7 cellular contexts compared by ENCODE assay signal in genomic region chr12:88578274-88578673, GRCh38. TPM values are rescaled to one million over a fixed set of nuclear protein-coding genes. Genes with fewer than 3 reads are reported as not detected.
DNase-seq lines count a peak whose midpoint lies in the region; ATAC-seq and TF ChIP-seq lines count a peak whose summit lies in the region.

No MANE protein-coding gene starts in this region.

- no peak for TF ChIP-seq CTCF in cardiac fibroblast (IDR thresholded peaks at IDR 0.05; ENCODE audit: low read depth, low read length)
- TF ChIP-seq CTCF in lower leg skin (IDR thresholded peaks at IDR 0.05) = no peak
- TF ChIP-seq CTCF in thoracic aorta (IDR thresholded peaks at IDR 0.05) = no peak

- H3K9ac ChIP-seq in HUES64 (ENCODE audit: low read depth, low read length) = peak overlapping the region; percentile 76; the same call in 1 of the 2 replicates

- H3K27me3 ChIP-seq in HUES64 (ENCODE audit: insufficient read depth, low read length) = peaks cover 52% of the 10 kb centered on the region
- no peaks in the 10 kb centered on the region for H3K27me3 ChIP-seq in thoracic aorta (replicated peaks; ENCODE audit: insufficient read depth)

- ATAC-seq in thoracic aorta (ENCODE audit: insufficient number of reproducible peaks, low FRiP score, low read depth) (no peak), HG03196 (IDR thresholded peaks at IDR 0.05; ENCODE audit: unreplicated experiment) (no peak)

- intact Hi-C loops in lower leg skin (cut with DNase I; ENCODE audit: low total_unique reads) = no loop called here

- H3K9me3 ChIP-seq in HUES64 (ENCODE audit: insufficient read depth, low read depth, low read length) (no peaks in the 10 kb centered on the region), thoracic aorta (no peaks in the 10 kb centered on the region)

- H3K4me3 ChIP-seq in HUES64 (ENCODE audit: low read length) = peak overlapping the region; percentile 80
- H3K4me3 ChIP-seq in cardiac fibroblast (replicated peaks in 1 of 2; ENCODE audit: low read depth in 2 of 2, low read length in 2 of 2) = peak overlapping the region; percentile 70 to 77
- H3K4me3 ChIP-seq in lower leg skin (ENCODE audit: low read depth, poor library complexity, severe bottlenecking) = peak overlapping the region; percentile 71
- H3K4me3 ChIP-seq in thoracic aorta = peak overlapping the region; percentile 88

- TF ChIP-seq POLR2A in lower leg skin (IDR thresholded peaks at IDR 0.05) = no peak

- H3K27ac ChIP-seq in HUES64 (ENCODE audit: low read depth, low read length) (no peak overlapping the region), thoracic aorta (no peak overlapping the region)

- H3K4me1 ChIP-seq in HUES64 (ENCODE audit: insufficient read depth, low read length) (peaks cover 54% of the 10 kb centered on the region), thoracic aorta (ENCODE audit: control insufficient read depth in 1 of 2, low read depth in 2 of 2) (peaks cover 10 to 29% of the 10 kb centered on the region in 2 donors)

- WGBS in HUES64 = 18% methylated on average over 5 of the region's 5 CpGs
- WGBS in lower leg skin, 2 donors = 8 to 24% methylated on average over 5 of the region's 5 CpGs

- DNase-seq in cardiac fibroblast (ENCODE audit: low read depth in 2 of 2) = peak in 1 of 2 donors; percentile 47
- DNase-seq in lower leg skin (ENCODE audit: low spot score in 2 of 2) = no peak
- no peak for DNase-seq in thoracic aorta (ENCODE audit: low spot score)
- DNase-seq in activated T-cell treated with anti-CD3 and anti-CD28 coated beads for 4 hours = no peak
- no peak for DNase-seq in activated CD8-positive, alpha-beta memory T cell treated with anti-CD3 and anti-CD28 coated beads for 24 hours

- H3K36me3 ChIP-seq in HUES64 (ENCODE audit: insufficient read depth, low read length) (no peaks in the 10 kb centered on the region), thoracic aorta (no peaks in the 10 kb centered on the region)

RNA-seq across cellular contexts. Expression of gene KITLG, which starts 2.0 kb away (rescaled TPM):
- polyA plus RNA-seq in HUES64 (2013, experiment 1 of 2) = 9.0 TPM
- 9.9 TPM for polyA plus RNA-seq in HUES64 (2013, experiment 2 of 2)
- total RNA-seq in lower leg skin = 10 to 100 TPM in 1 of 4 donors, 1 to 10 TPM in 3; 5.5 to 12.0 (median 7.6) TPM
- 10 to 100 TPM; 19.4 to 29.9 TPM for total RNA-seq in thoracic aorta
